ENCODE assay signal across 8 cellular contexts in the genomic region with DNA sequence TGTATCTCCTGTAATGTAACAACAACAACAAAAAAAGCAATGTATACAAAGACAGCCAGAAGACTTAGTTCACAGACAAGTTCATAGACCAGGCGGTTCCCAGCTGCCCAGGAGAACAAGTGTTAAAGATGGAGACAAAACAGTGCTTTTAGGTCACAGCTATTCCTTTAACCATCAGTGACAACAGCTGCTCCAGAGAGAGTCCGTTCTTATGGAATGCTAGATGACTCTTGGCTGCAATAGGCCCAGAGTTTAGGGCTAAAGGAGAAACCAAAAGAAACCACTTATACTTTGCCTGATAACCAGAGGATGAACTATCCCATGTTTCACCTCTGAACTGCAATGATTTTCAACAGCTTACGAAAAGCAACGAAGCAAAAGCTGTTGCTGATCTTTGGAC. TPM values are rescaled to one million over a fixed set of nuclear protein-coding genes. Genes with fewer than 3 reads are reported as not detected.
DNase-seq lines count a peak whose midpoint lies in the region; ATAC-seq and TF ChIP-seq lines count a peak whose summit lies in the region.
"Not testable (repeated sequence)": the region's sequence is repeated elsewhere in the genome, so short reads cannot be mapped to it uniquely, and the experiment has no call there.

No MANE protein-coding gene starts in this region.

- not testable (repeated sequence) for H3K36me3 Mint-ChIP-seq in CD4-positive, CD25-positive, alpha-beta regulatory T cell; MCF 10A (ENCODE audit: insufficient read depth, unreplicated experiment)
- H3K36me3 Mint-ChIP-seq in activated T-helper 17 cell treated with anti-CD3 and anti-CD28 coated beads, Interleukin-2, amount 50 U/mL, for 72 hours (ENCODE audit: low read depth) = peaks cover 27% of the 10 kb centered on the region

- not testable (repeated sequence) for H3K9me3 ChIP-seq in CD4-positive, CD25-positive, alpha-beta regulatory T cell (ENCODE audit: control insufficient read depth in 2 of 2, low read length in 2 of 2); liver (ENCODE audit: control insufficient read depth in 4 of 4, low read length in 3 of 4); parathyroid adenoma (ENCODE audit: control insufficient read depth, low read length); stomach

- not testable (repeated sequence) for H2AFZ ChIP-seq in parathyroid adenoma

- H3K9me3 Mint-ChIP-seq in CD4-positive, CD25-positive, alpha-beta regulatory T cell; activated T-helper 17 cell treated with anti-CD3 and anti-CD28 coated beads, Interleukin-2, amount 50 U/mL, for 72 hours; MCF 10A (ENCODE audit: unreplicated experiment): not testable (repeated sequence)

- H3K36me3 ChIP-seq in CD4-positive, CD25-positive, alpha-beta regulatory T cell (ENCODE audit: control insufficient read depth, insufficient read depth, low read length); liver (ENCODE audit: control insufficient read depth in 4 of 4, insufficient read depth in 3 of 4, low read depth in 1 of 4, low read length in 3 of 4); parathyroid adenoma (ENCODE audit: control insufficient read depth, insufficient read depth, low read length); stomach: not testable (repeated sequence)

- not testable (repeated sequence) for H3K27me3 Mint-ChIP-seq in CD4-positive, CD25-positive, alpha-beta regulatory T cell; activated T-helper 17 cell treated with anti-CD3 and anti-CD28 coated beads, Interleukin-2, amount 50 U/mL, for 72 hours; MCF 10A (ENCODE audit: insufficient read depth, unreplicated experiment)

- not testable (repeated sequence) for TF ChIP-seq RAD21 in liver (IDR thresholded peaks at IDR 0.05)

- intact Hi-C loops in MCF 10A (cut with micrococcal nuclease); stomach (cut with DNase I; ENCODE audit: low total_unique reads): not testable (repeated sequence)

- WGBS in liver = 46% methylated on average over 4 of the region's 4 CpGs
- 43 to 66% (median 47%) methylated on average over 4 of the region's 4 CpGs for WGBS in stomach, 5 donors

- not testable (repeated sequence) for ATAC-seq in CD4-positive, CD25-positive, alpha-beta regulatory T cell (ENCODE audit: low read depth in 2 of 2); activated T-helper 17 cell treated with anti-CD3 and anti-CD28 coated beads, Interleukin-2, amount 50 U/mL, for 72 hours (replicated peaks); foreskin keratinocyte

- H3K4me1 Mint-ChIP-seq in CD4-positive, CD25-positive, alpha-beta regulatory T cell = peaks cover 38 to 94% (median 69%) of the 10 kb centered on the region in 4 donors
- H3K4me1 Mint-ChIP-seq in activated T-helper 17 cell treated with anti-CD3 and anti-CD28 coated beads, Interleukin-2, amount 50 U/mL, for 72 hours = peaks cover 59% of the 10 kb centered on the region
- H3K4me1 Mint-ChIP-seq in MCF 10A (ENCODE audit: insufficient read depth, unreplicated experiment) = peaks cover 72% of the 10 kb centered on the region

- H3K4me1 ChIP-seq in CD4-positive, CD25-positive, alpha-beta regulatory T cell (ENCODE audit: control insufficient read depth, insufficient read depth, low read length, poor library complexity, severe bottlenecking) = peaks cover 74% of the 10 kb centered on the region
- H3K4me1 ChIP-seq in foreskin keratinocyte (peaks cover 32% of the 10 kb centered on the region), liver (ENCODE audit: control insufficient read depth in 4 of 4, insufficient read depth in 4 of 4, low read length in 3 of 4) (peaks cover 18 to 72% (median 50%) of the 10 kb centered on the region in 4 donors), parathyroid adenoma (peaks cover 48% of the 10 kb centered on the region), stomach (peaks cover 59 to 98% (median 78%) of the 10 kb centered on the region in 4 donors)

- POLR2A ChIA-PET in MCF 10A (lab: Yijun Ruan, JAX) = interaction anchor here (0.7 to 9.6 kb wide), 12 partner anchors 9 to 294 kb away, joined by 3 to 144 read pairs (median 4); no protein-coding TSS in a partner anchor

- H3K4me3 Mint-ChIP-seq in CD4-positive, CD25-positive, alpha-beta regulatory T cell = peak overlapping the region; percentile 86 to 95 (median 92)
- peak overlapping the region; percentile 15 for H3K4me3 Mint-ChIP-seq in activated T-helper 17 cell treated with anti-CD3 and anti-CD28 coated beads, Interleukin-2, amount 50 U/mL, for 72 hours
- peak overlapping the region; percentile 74 for H3K4me3 Mint-ChIP-seq in MCF 10A (ENCODE audit: unreplicated experiment)

- peak overlapping the region; percentile 74 for H3K27ac ChIP-seq in CD4-positive, CD25-positive, alpha-beta regulatory T cell (ENCODE audit: insufficient read depth, low read length, poor library complexity, severe bottlenecking)
- H3K27ac ChIP-seq in foreskin keratinocyte (peak overlapping the region; percentile 14), liver (ENCODE audit: low read depth in 1 of 2, low read length in 2 of 2) (peak overlapping the region; percentile 37 to 40), parathyroid adenoma (peak overlapping the region; percentile 71), stomach (peak overlapping the region in 3 of 5 donors; percentile 22 to 60 (median 53))

- H3K27me3 ChIP-seq in CD4-positive, CD25-positive, alpha-beta regulatory T cell (ENCODE audit: control insufficient read depth, insufficient read depth, low read length); foreskin keratinocyte; liver (ENCODE audit: control insufficient read depth in 4 of 4, insufficient read depth in 4 of 4, low read length in 3 of 4); parathyroid adenoma (ENCODE audit: control insufficient read depth, insufficient read depth, low read length); stomach: not testable (repeated sequence)

- DNase-seq in CD4-positive, CD25-positive, alpha-beta regulatory T cell; MCF 10A (ENCODE audit: unreplicated experiment); foreskin keratinocyte; stomach: not testable (repeated sequence)
- peak; percentile 29 for DNase-seq in LHCN-M2 (ENCODE audit: low read depth)

- not testable (repeated sequence) for BruUV-seq in MCF 10A (replicated peaks; lab: Mats Ljungman, UMichigan)

- peak overlapping the region in 1 of 2 donors; percentile 2 for H3K9ac ChIP-seq in liver (ENCODE audit: low read depth in 1 of 2, low read length in 2 of 2)
- not testable (repeated sequence) for H3K9ac ChIP-seq in parathyroid adenoma

- TF ChIP-seq EP300 in stomach (IDR thresholded peaks at IDR 0.05) = not testable (repeated sequence)

- H3K4me2 ChIP-seq in parathyroid adenoma (ENCODE audit: low read length) = peak overlapping the region; percentile 50

- CTCF ChIA-PET in MCF 10A (lab: Yijun Ruan, JAX) = interaction anchor here (0.9 to 1.7 kb wide), 4 partner anchors 21 to 149 kb away, joined by 3 to 12 read pairs (median 4); no protein-coding TSS in a partner anchor

- H3K4me3 ChIP-seq in CD4-positive, CD25-positive, alpha-beta regulatory T cell (ENCODE audit: low read depth, low read length) = peak overlapping the region; percentile 85
- H3K4me3 ChIP-seq in liver (ENCODE audit: low read depth in 1 of 3, low read length in 3 of 3); parathyroid adenoma (ENCODE audit: low read depth, low read length); stomach: not testable (repeated sequence)

- TF ChIP-seq POLR2A in stomach (IDR thresholded peaks at IDR 0.05) = not testable (repeated sequence)

- H3K27ac Mint-ChIP-seq in CD4-positive, CD25-positive, alpha-beta regulatory T cell = peak overlapping the region; percentile 96 to 97 (median 97)
- not testable (repeated sequence) for H3K27ac Mint-ChIP-seq in activated T-helper 17 cell treated with anti-CD3 and anti-CD28 coated beads, Interleukin-2, amount 50 U/mL, for 72 hours
- H3K27ac Mint-ChIP-seq in MCF 10A (ENCODE audit: low read depth, unreplicated experiment) = peak overlapping the region; percentile 25

- TF ChIP-seq CTCF in MCF 10A (IDR thresholded peaks at IDR 0.05; ENCODE audit: unreplicated experiment); foreskin keratinocyte (conservative IDR thresholded peaks at IDR 0.05); liver (IDR thresholded peaks at IDR 0.05; ENCODE audit: low read depth, low read length, missing input control); parathyroid adenoma (IDR thresholded peaks at IDR 0.05); stomach (IDR thresholded peaks at IDR 0.05): not testable (repeated sequence)

- peaks cover 40% of the 10 kb centered on the region for H3K79me2 ChIP-seq in parathyroid adenoma

TF ChIP-seq in liver, 16 proteins besides CTCF, POLR2A, EP300 and RAD21:
- TF ChIP-seq SP1 (IDR thresholded peaks at IDR 0.05) (peak; percentile 7), YY1 (IDR thresholded peaks at IDR 0.05) (peak; percentile 15)

RNA-seq across cellular contexts. Expression of gene ZCCHC14, which starts 6.1 kb away (rescaled TPM):
- total RNA-seq in CD4-positive, CD25-positive, alpha-beta regulatory T cell = 33.7 TPM
- polyA plus RNA-seq in CD4-positive, CD25-positive, alpha-beta regulatory T cell = 1 to 10 TPM; 1.6 to 2.2 (median 1.8) TPM
- total RNA-seq in LHCN-M2 (2014; rRNA removed) (3.2 and 4.4 TPM in 2 replicates), MCF 10A (2022) (23.3 and 28.2 TPM in 2 replicates), foreskin keratinocyte (8.4 and 8.5 TPM in 2 replicates), liver (10 to 100 TPM in 1 of 2 donors, 1 to 10 TPM in 1; 7.1 to 21.7 TPM), stomach (10 to 100 TPM; 15.9 to 25.9 (median 21.3) TPM)
- polyA plus RNA-seq in LHCN-M2 (2012) = 4.4 TPM
- total RNA-seq in activated T-helper 17 cell treated with anti-CD3 and anti-CD28 coated beads, Interleukin-2, amount 50 U/mL, for 72 hours = 1 to 10 TPM; 3.0 to 5.2 TPM
- polyA plus RNA-seq in foreskin keratinocyte (2.6 and 2.8 TPM in 2 replicates), liver (1 to 10 TPM; 6.3 to 8.9 TPM), stomach (1 to 10 TPM; 5.4 to 6.7 (median 6.4) TPM)

Comparison
In these comparisons a context has a peak if more than half of its experiments do, and no peak if none do; other contexts are left out.
1. H3K27ac ChIP-seq: peak in every context shown above with its lines; median percentile 74 in CD4-positive, CD25-positive, alpha-beta regulatory T cell; 71 in parathyroid adenoma; 53 in stomach; 38 in liver; 14 in foreskin keratinocyte.
2. H3K4me3 Mint-ChIP-seq: peak in every context shown above with its lines; median percentile 92 in CD4-positive, CD25-positive, alpha-beta regulatory T cell; 74 in MCF 10A; 15 in activated T-helper 17 cell treated with anti-CD3 and anti-CD28 coated beads, Interleukin-2, amount 50 U/mL, for 72 hours.